ENCODE assay signal across 20 cellular contexts in the genomic region with DNA sequence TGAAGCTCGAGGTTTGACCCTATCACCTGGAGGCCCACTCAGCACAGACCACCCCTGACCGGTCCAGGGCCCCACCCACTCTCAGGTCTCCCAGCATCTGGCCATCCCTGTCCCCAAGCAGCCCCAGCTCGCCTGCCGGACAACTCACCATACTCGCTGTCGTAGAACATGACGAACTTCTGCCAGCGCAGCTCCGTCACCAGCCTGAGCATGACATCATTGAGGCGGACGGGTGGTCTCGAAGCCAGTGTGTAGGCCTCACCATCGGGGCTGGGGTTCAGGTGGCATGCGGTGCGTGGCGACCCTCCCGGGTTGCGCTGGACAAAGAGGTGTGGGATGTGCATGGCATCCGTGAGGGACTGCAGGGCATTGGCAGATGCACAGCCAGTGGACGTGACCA.
DNase-seq lines count a peak whose midpoint lies in the region; ATAC-seq and TF ChIP-seq lines count a peak whose summit lies in the region.
"Had no signal": no experiment of that assay in that cellular context is flagged by ENCODE, and none has a peak within 500 bp of the region (broad histone marks: within the 10 kb centered on the region; RNA-seq: fewer than 3 reads in every experiment).

No MANE protein-coding gene starts in this region.

- TF ChIP-seq EP300 in sigmoid colon (IDR thresholded peaks at IDR 0.05) = no peak

- peak; percentile 48 for DNase-seq in activated effector memory CD4-positive, alpha-beta T cell treated with anti-CD3 and anti-CD28 coated beads, Interleukin-2, amount 50 U/mL, for 16 hours
- no peak for DNase-seq in activated effector memory CD4-positive, alpha-beta T cell treated with Interleukin-2 at 50 U/mL for 16 hours
- peak; percentile 24 for DNase-seq in Calu3
- DNase-seq in caudate nucleus (lab: John Stamatoyannopoulos, UW) = peak in 3 of 61 donors; percentile 15 to 44 (median 38)
- DNase-seq in sigmoid colon = peak; percentile 56
- no peak for DNase-seq in OCI-M1 (lab: John Stamatoyannopoulos, UW)
- DNase-seq in NCI-H2171 (lab: John Stamatoyannopoulos, UW) = no peak
- DNase-seq: 8988T; CD4-positive, CD25-positive, alpha-beta regulatory T cell; KBM-7; MM.1S; NCI-H2029; NCI-H446 treated with DMSO at 0.1 percent for 48 hours; NCI-H526; NCI-H82; NK-92 treated with Interleukin-12 subunit alpha and Interleukin-12 subunit beta, amount 100 ng/mL, for 24 hours; RPMI8226; SHP77 had no signal

- TF ChIP-seq POLR2A in sigmoid colon (IDR thresholded peaks at IDR 0.05) = no peak

- intact Hi-C loops in Calu3 (cut with micrococcal nuclease; ENCODE audit: unreplicated experiment) = no loop called here
- intact Hi-C loops in sigmoid colon (cut with DNase I) = no loop called here

- no TSS peak for BruUV-seq in Calu3 (replicated peaks; lab: Mats Ljungman, UMichigan)

- no peaks in the 10 kb centered on the region for H3K36me3 ChIP-seq in sigmoid colon

- H3K4me3 ChIP-seq in sigmoid colon = no peak overlapping the region

- no peaks in the 10 kb centered on the region for H3K27me3 ChIP-seq in sigmoid colon

- H3K4me3 Mint-ChIP-seq in Calu3 (ENCODE audit: low read depth, unreplicated experiment) = no peak overlapping the region
- H3K4me3 Mint-ChIP-seq: CD4-positive, CD25-positive, alpha-beta regulatory T cell had no signal

- H3K9me3 Mint-ChIP-seq in Calu3 (ENCODE audit: low read depth, unreplicated experiment) = no peaks in the 10 kb centered on the region

- no peak for TF ChIP-seq CTCF in Calu3 (IDR thresholded peaks at IDR 0.05; ENCODE audit: unreplicated experiment)
- TF ChIP-seq CTCF in sigmoid colon (IDR thresholded peaks at IDR 0.05) = no peak

- H3K27ac ChIP-seq in caudate nucleus (ENCODE audit: low read depth, low read length) (peak overlapping the region; percentile 20), sigmoid colon (no peak overlapping the region)

- no peak overlapping the region for H3K27ac Mint-ChIP-seq in Calu3 (ENCODE audit: unreplicated experiment)

- no peaks in the 10 kb centered on the region for H3K36me3 Mint-ChIP-seq in Calu3 (ENCODE audit: insufficient read depth, unreplicated experiment)
- H3K36me3 Mint-ChIP-seq: CD4-positive, CD25-positive, alpha-beta regulatory T cell had no signal

- H3K27me3 Mint-ChIP-seq in Calu3 (ENCODE audit: unreplicated experiment) = peaks cover 46% of the 10 kb centered on the region

- no peaks in the 10 kb centered on the region for H3K9me3 ChIP-seq in sigmoid colon

- CTCF ChIA-PET in Calu3 (lab: Charles Lee) = interaction anchor here (1.2 kb wide), 1 partner anchor 11 kb away, joined by 3 read pairs; no protein-coding TSS in a partner anchor

- no peaks in the 10 kb centered on the region for H3K4me1 ChIP-seq in sigmoid colon

- H3K4me1 Mint-ChIP-seq in Calu3 (ENCODE audit: low read depth, unreplicated experiment) = peaks cover 8% of the 10 kb centered on the region
- H3K4me1 Mint-ChIP-seq: CD4-positive, CD25-positive, alpha-beta regulatory T cell had no signal

- 87 to 91% methylated on average over 20 of the region's 20 CpGs for WGBS in sigmoid colon, 2 donors

- ATAC-seq in GM19452 (IDR thresholded peaks at IDR 0.05; ENCODE audit: unreplicated experiment) = no peak
- ATAC-seq: HCT116 had no signal

Comparison
In these comparisons a context has a peak if more than half of its experiments do, and no peak if none do; other contexts are left out.
1. DNase-seq: peak in activated effector memory CD4-positive, alpha-beta T cell treated with anti-CD3 and anti-CD28 coated beads, Interleukin-2, amount 50 U/mL, for 16 hours (single experiment), Calu3 (single experiment) and sigmoid colon (single experiment); none in activated effector memory CD4-positive, alpha-beta T cell treated with Interleukin-2 at 50 U/mL for 16 hours (single experiment), OCI-M1 (single experiment) and NCI-H2171 (single experiment).